Comparison of ENCODE assay signal across 16 cellular contexts in genomic region chr2:150473767-150474166, GRCh38. TPM values are rescaled to one million over a fixed set of nuclear protein-coding genes. Genes with fewer than 3 reads are reported as not detected.
DNase-seq lines count a peak whose midpoint lies in the region; ATAC-seq, FAIRE-seq and TF ChIP-seq lines count a peak whose summit lies in the region.
"Had no signal": no experiment of that assay in that cellular context is flagged by ENCODE, and none has a peak within 500 bp of the region (broad histone marks: within the 10 kb centered on the region; RNA-seq: fewer than 3 reads in every experiment).

No MANE protein-coding gene starts in this region.

- H3K9me3 ChIP-seq in fibroblast of lung (ENCODE audit: control insufficient read depth, insufficient read depth, low read depth, low read length) (no peaks in the 10 kb centered on the region), smooth muscle cell (replicated peaks; ENCODE audit: low read depth) (no peaks in the 10 kb centered on the region), prostate gland (no peaks in the 10 kb centered on the region)
- H3K9me3 ChIP-seq: BLaER1 had no signal

- no peak overlapping the region for H3K4me3 Mint-ChIP-seq in WTC11
- H3K4me3 Mint-ChIP-seq: activated naive CD4-positive, alpha-beta T cell treated with anti-CD3 and anti-CD28 coated beads, Interleukin-2, amount 50 U/mL, for 24 hours had no signal

- ATAC-seq in WTC11 = no peak
- ATAC-seq in HG03571 (IDR thresholded peaks at IDR 0.05; ENCODE audit: unreplicated experiment) = no peak
- ATAC-seq in HG02623 (IDR thresholded peaks at IDR 0.05; ENCODE audit: unreplicated experiment) = no peak

- WGBS in smooth muscle cell (ENCODE audit: low lambda C conversion rate) = 86% methylated on average over 3 of the region's 3 CpGs
- WGBS in prostate gland = 78% methylated on average over 3 of the region's 3 CpGs

- H3K4me1 ChIP-seq in fibroblast of lung (ENCODE audit: control insufficient read depth, extremely low read depth, insufficient read depth, low read length) (peaks cover 51% of the 10 kb centered on the region), smooth muscle cell (ENCODE audit: low read depth) (peaks cover 69% of the 10 kb centered on the region), prostate gland (replicated peaks) (no peaks in the 10 kb centered on the region)

- no peak for TF ChIP-seq CTCF in WTC11 (IDR thresholded peaks at IDR 0.05)
- no peak for TF ChIP-seq CTCF in fibroblast of lung (conservative IDR thresholded peaks at IDR 0.05 in 1 of 2, IDR thresholded peaks at IDR 0.05 in 1 of 2; ENCODE audit: low read depth in 1 of 2, low read length in 2 of 2)
- no peak for TF ChIP-seq CTCF in smooth muscle cell (IDR thresholded peaks at IDR 0.05; ENCODE audit: borderline replicate concordance, insufficient read depth, poor library complexity, severe bottlenecking)
- TF ChIP-seq CTCF in prostate gland (IDR thresholded peaks at IDR 0.05) = no peak

- FAIRE-seq in H54 (lab: Jason Lieb, UNC) (peak; percentile 15), GM12891 (lab: Jason Lieb, UNC) (no peak)
- FAIRE-seq: GM18507 had no signal

- no peak overlapping the region for H3K9ac ChIP-seq in fibroblast of lung (ENCODE audit: insufficient read depth, low read length)
- H3K9ac ChIP-seq in smooth muscle cell (ENCODE audit: low read depth) = peak overlapping the region; percentile 36
- H3K9ac ChIP-seq: BLaER1 had no signal

- peak overlapping the region; percentile 14; the same call in 1 of the 2 replicates for H3K27ac Mint-ChIP-seq in WTC11
- H3K27ac Mint-ChIP-seq: activated naive CD4-positive, alpha-beta T cell treated with anti-CD3 and anti-CD28 coated beads, Interleukin-2, amount 50 U/mL, for 24 hours had no signal

- peaks cover 54% of the 10 kb centered on the region for H3K4me1 Mint-ChIP-seq in WTC11
- H3K4me1 Mint-ChIP-seq: activated naive CD4-positive, alpha-beta T cell treated with anti-CD3 and anti-CD28 coated beads, Interleukin-2, amount 50 U/mL, for 24 hours had no signal

- H3K79me2 ChIP-seq in fibroblast of lung (ENCODE audit: control insufficient read depth, insufficient read depth, low read length) = peaks cover 98% of the 10 kb centered on the region
- H3K79me2 ChIP-seq in smooth muscle cell (ENCODE audit: low read depth) = peaks cover 74% of the 10 kb centered on the region

- peaks cover 3% of the 10 kb centered on the region for H4K20me1 ChIP-seq in fibroblast of lung (ENCODE audit: control insufficient read depth, extremely low read depth, insufficient read depth, low read length)
- H4K20me1 ChIP-seq in smooth muscle cell (ENCODE audit: low read depth) = peaks cover 69% of the 10 kb centered on the region
- H4K20me1 ChIP-seq: BLaER1 had no signal

- H3K36me3 ChIP-seq in fibroblast of lung (ENCODE audit: control insufficient read depth, insufficient read depth, low read length) = peaks cover 21% of the 10 kb centered on the region
- H3K36me3 ChIP-seq in smooth muscle cell (ENCODE audit: low read depth) = peaks cover 16% of the 10 kb centered on the region
- no peaks in the 10 kb centered on the region for H3K36me3 ChIP-seq in prostate gland
- H3K36me3 ChIP-seq: BLaER1 had no signal

- no peaks in the 10 kb centered on the region for H3K27me3 Mint-ChIP-seq in WTC11 (ENCODE audit: low read depth)
- H3K27me3 Mint-ChIP-seq: progenitor cell of endocrine pancreas had no signal

- no peaks in the 10 kb centered on the region for H3K27me3 ChIP-seq in fibroblast of lung (ENCODE audit: control insufficient read depth, insufficient read depth, low read length)
- H3K27me3 ChIP-seq in smooth muscle cell (ENCODE audit: low read depth) = no peaks in the 10 kb centered on the region
- no peaks in the 10 kb centered on the region for H3K27me3 ChIP-seq in prostate gland (replicated peaks; ENCODE audit: insufficient read depth)
- H3K27me3 ChIP-seq: BLaER1 had no signal

- H3K36me3 Mint-ChIP-seq in WTC11 = peaks cover 74% of the 10 kb centered on the region
- H3K36me3 Mint-ChIP-seq: activated naive CD4-positive, alpha-beta T cell treated with anti-CD3 and anti-CD28 coated beads, Interleukin-2, amount 50 U/mL, for 24 hours had no signal

- no peak for DNase-seq in H54 (ENCODE audit: insufficient read length, low spot score)
- no peak for DNase-seq in WTC11 (ENCODE audit: low spot score)
- DNase-seq in fibroblast of lung (ENCODE audit: low read depth in 2 of 2) = no peak
- no peak for DNase-seq in smooth muscle cell (lab: John Stamatoyannopoulos, UW; ENCODE audit: unreplicated experiment)
- DNase-seq in GM12891 (ENCODE audit: insufficient read length, low spot score) = no peak
- DNase-seq in prostate gland (ENCODE audit: low spot score) = no peak
- DNase-seq: cerebellar nuclear complex; NCI-H2029 treated with DMSO at 0.1 percent for 48 hours; stimulated activated CD4-positive, alpha-beta T cell treated with anti-CD3 and anti-CD28 coated beads, Interleukin-2, amount 100 ng/mL, for 48 hours had no signal

- no peak for TF ChIP-seq POLR2A in H54 (IDR thresholded peaks at IDR 0.05; ENCODE audit: low read depth, low read length)
- no peak for TF ChIP-seq POLR2A in GM12891 (IDR thresholded peaks at IDR 0.05; ENCODE audit: low read depth, low read length)
- TF ChIP-seq POLR2A in prostate gland (IDR thresholded peaks at IDR 0.05) = no peak

- intact Hi-C loops in prostate gland (cut with DNase I) = no loop called here

- no peaks in the 10 kb centered on the region for H3K9me3 Mint-ChIP-seq in WTC11
- H3K9me3 Mint-ChIP-seq: activated naive CD4-positive, alpha-beta T cell treated with anti-CD3 and anti-CD28 coated beads, Interleukin-2, amount 50 U/mL, for 24 hours had no signal

- H3K27ac ChIP-seq in fibroblast of lung (ENCODE audit: insufficient read depth, low read length) (peak overlapping the region; percentile 28), smooth muscle cell (ENCODE audit: low read depth) (peak overlapping the region; percentile 94), prostate gland (no peak overlapping the region)
- H3K27ac ChIP-seq: BLaER1, VCaP had no signal

- peak overlapping the region in 1 of 4 experiments; percentile 98 for H3K4me3 ChIP-seq in fibroblast of lung (replicated peaks in 1 of 4; ENCODE audit: control extremely low read depth in 1 of 4, insufficient read depth in 1 of 4, low read depth in 3 of 4, low read length in 4 of 4)
- no peak overlapping the region for H3K4me3 ChIP-seq in smooth muscle cell
- H3K4me3 ChIP-seq in prostate gland = no peak overlapping the region
- H3K4me3 ChIP-seq: BLaER1 had no signal

- H3F3A ChIP-seq in smooth muscle cell (ENCODE audit: low read depth) = peaks cover 75% of the 10 kb centered on the region

- H3K4me2 ChIP-seq in fibroblast of lung (ENCODE audit: extremely low read depth, insufficient read depth, low read length) (peak overlapping the region; percentile 9), smooth muscle cell (peak overlapping the region; percentile 75)
- H3K4me2 ChIP-seq: BLaER1 had no signal

- no peak overlapping the region for H2AFZ ChIP-seq in fibroblast of lung (ENCODE audit: low read length)
- no peak overlapping the region for H2AFZ ChIP-seq in smooth muscle cell (ENCODE audit: low read depth)

- CTCF ChIA-PET in WTC11 (lab: Charles Lee) = no interaction called here

- POLR2A ChIA-PET in WTC11 (lab: Charles Lee) = no interaction called here

TF ChIP-seq in WTC11, 78 proteins besides CTCF, POLR2A, EP300 and RAD21 (continues in another document):
- TF ChIP-seq NR2C2 (CRISPR knock-in tag; IDR thresholded peaks at IDR 0.05) = no peak
- TF ChIP-seq SOX15 (CRISPR knock-in tag; IDR thresholded peaks at IDR 0.05) = no peak
- no peak for TF ChIP-seq TCF7 (CRISPR knock-in tag; IDR thresholded peaks at IDR 0.05; ENCODE audit: low read depth)

TF ChIP-seq in GM12891, 5 proteins besides CTCF, POLR2A, EP300 and RAD21:
- TF ChIP-seq POU2F2 (IDR thresholded peaks at IDR 0.05; ENCODE audit: low read depth, low read length) = no peak
- no peak for TF ChIP-seq SPI1 (IDR thresholded peaks at IDR 0.05; ENCODE audit: low read depth, low read length)
- no peak for TF ChIP-seq POLR2AphosphoS5 (IDR thresholded peaks at IDR 0.05; ENCODE audit: low read depth, low read length)
- no peak for TF ChIP-seq PAX5 (IDR thresholded peaks at IDR 0.05; ENCODE audit: insufficient read depth, low read length, severe bottlenecking)
- TF ChIP-seq TAF1 (IDR thresholded peaks at IDR 0.05; ENCODE audit: low read depth, low read length) = no peak
TF ChIP-seq in GM12891: peak in this region for 0.

RNA-seq across cellular contexts. Expression of gene RND3, which starts 13.7 kb away (rescaled TPM):
- total RNA-seq in WTC11 (2021) (50.6 to 64.4 TPM (median 55.8 TPM) in 3 replicates), fibroblast of lung (559 and 1,405 TPM in 2 replicates), smooth muscle cell (256 and 320 TPM in 2 replicates), prostate gland (10 to 100 TPM; 26.2 to 54.7 TPM)
- polyA plus RNA-seq in fibroblast of lung (363 and 403 TPM in 2 replicates), smooth muscle cell (125 and 163 TPM in 2 replicates)
- polyA plus RNA-seq in fibroblast of lung (2012) = 306 and 351 TPM in 2 replicates
- 170 and 247 TPM in 2 replicates for polyA minus RNA-seq in fibroblast of lung (ENCODE audit: low replicate concordance)
- polyA plus RNA-seq in GM12891 (2012; ENCODE audit: low read depth, missing spikeins) = not detected

Comparison
In these comparisons a context has a peak if more than half of its experiments do, and no peak if none do; other contexts are left out.
1. H3K27ac ChIP-seq: peak in fibroblast of lung (single experiment) and smooth muscle cell (single experiment); none in prostate gland (0 of 2).